Comparison of ENCODE assay signal across 1 cellular context in the genomic region with DNA sequence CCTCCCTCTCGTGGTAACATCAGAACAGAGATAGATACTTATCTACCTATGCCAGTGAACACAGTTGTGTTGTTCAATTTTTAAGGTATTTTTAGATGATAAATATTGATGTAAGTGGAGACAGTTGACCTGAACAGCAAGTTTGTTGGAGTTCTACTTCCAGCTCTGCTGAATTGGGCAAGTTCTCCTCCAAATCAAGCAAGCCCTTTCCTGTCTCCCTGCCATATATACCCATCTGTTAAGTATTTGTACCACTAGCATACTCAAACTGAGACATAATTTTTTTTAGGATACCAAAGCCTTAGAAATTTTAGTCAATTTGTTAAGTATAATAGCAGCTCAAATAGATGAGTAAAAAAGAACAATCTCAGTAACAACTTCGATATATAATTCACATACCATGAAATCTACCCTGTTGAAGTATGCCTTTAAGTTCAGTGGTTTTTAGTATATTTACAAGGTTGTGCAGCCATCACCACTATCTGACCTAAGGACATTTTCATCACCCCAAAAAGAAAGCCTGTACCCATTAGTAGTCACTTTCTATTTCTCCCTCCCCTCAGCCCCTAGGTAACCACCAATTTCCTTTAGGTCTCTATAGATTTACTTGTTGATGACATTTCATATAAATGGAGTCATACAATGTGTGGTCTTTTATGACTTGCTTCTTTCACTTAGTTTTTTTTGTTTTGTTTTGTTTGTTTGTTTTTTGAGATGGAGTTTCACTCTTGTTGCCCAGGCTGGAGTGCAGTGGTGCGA.
TF ChIP-seq lines count a peak whose summit lies in the region.

No MANE protein-coding gene starts in this region.

TF ChIP-seq in GM23338, 12 proteins besides CTCF, POLR2A, EP300 and RAD21 (continued from another document):
- TF ChIP-seq JUNB (IDR thresholded peaks at IDR 0.05; ENCODE audit: unreplicated experiment) (no peak), ZNF331 (CRISPR knock-in tag; IDR thresholded peaks at IDR 0.05; ENCODE audit: low read depth) (no peak), NANOG (IDR thresholded peaks at IDR 0.05; ENCODE audit: borderline replicate concordance) (no peak), REST (IDR thresholded peaks at IDR 0.05; ENCODE audit: unreplicated experiment) (no peak), EZH2 (IDR thresholded peaks at IDR 0.05; ENCODE audit: low read depth, unreplicated experiment) (no peak), ZNF114 (CRISPR knock-in tag; IDR thresholded peaks at IDR 0.05) (no peak), EZH2phosphoT487 (IDR thresholded peaks at IDR 0.05; ENCODE audit: unreplicated experiment) (no peak)
- TF ChIP-seq, protein P1, sequence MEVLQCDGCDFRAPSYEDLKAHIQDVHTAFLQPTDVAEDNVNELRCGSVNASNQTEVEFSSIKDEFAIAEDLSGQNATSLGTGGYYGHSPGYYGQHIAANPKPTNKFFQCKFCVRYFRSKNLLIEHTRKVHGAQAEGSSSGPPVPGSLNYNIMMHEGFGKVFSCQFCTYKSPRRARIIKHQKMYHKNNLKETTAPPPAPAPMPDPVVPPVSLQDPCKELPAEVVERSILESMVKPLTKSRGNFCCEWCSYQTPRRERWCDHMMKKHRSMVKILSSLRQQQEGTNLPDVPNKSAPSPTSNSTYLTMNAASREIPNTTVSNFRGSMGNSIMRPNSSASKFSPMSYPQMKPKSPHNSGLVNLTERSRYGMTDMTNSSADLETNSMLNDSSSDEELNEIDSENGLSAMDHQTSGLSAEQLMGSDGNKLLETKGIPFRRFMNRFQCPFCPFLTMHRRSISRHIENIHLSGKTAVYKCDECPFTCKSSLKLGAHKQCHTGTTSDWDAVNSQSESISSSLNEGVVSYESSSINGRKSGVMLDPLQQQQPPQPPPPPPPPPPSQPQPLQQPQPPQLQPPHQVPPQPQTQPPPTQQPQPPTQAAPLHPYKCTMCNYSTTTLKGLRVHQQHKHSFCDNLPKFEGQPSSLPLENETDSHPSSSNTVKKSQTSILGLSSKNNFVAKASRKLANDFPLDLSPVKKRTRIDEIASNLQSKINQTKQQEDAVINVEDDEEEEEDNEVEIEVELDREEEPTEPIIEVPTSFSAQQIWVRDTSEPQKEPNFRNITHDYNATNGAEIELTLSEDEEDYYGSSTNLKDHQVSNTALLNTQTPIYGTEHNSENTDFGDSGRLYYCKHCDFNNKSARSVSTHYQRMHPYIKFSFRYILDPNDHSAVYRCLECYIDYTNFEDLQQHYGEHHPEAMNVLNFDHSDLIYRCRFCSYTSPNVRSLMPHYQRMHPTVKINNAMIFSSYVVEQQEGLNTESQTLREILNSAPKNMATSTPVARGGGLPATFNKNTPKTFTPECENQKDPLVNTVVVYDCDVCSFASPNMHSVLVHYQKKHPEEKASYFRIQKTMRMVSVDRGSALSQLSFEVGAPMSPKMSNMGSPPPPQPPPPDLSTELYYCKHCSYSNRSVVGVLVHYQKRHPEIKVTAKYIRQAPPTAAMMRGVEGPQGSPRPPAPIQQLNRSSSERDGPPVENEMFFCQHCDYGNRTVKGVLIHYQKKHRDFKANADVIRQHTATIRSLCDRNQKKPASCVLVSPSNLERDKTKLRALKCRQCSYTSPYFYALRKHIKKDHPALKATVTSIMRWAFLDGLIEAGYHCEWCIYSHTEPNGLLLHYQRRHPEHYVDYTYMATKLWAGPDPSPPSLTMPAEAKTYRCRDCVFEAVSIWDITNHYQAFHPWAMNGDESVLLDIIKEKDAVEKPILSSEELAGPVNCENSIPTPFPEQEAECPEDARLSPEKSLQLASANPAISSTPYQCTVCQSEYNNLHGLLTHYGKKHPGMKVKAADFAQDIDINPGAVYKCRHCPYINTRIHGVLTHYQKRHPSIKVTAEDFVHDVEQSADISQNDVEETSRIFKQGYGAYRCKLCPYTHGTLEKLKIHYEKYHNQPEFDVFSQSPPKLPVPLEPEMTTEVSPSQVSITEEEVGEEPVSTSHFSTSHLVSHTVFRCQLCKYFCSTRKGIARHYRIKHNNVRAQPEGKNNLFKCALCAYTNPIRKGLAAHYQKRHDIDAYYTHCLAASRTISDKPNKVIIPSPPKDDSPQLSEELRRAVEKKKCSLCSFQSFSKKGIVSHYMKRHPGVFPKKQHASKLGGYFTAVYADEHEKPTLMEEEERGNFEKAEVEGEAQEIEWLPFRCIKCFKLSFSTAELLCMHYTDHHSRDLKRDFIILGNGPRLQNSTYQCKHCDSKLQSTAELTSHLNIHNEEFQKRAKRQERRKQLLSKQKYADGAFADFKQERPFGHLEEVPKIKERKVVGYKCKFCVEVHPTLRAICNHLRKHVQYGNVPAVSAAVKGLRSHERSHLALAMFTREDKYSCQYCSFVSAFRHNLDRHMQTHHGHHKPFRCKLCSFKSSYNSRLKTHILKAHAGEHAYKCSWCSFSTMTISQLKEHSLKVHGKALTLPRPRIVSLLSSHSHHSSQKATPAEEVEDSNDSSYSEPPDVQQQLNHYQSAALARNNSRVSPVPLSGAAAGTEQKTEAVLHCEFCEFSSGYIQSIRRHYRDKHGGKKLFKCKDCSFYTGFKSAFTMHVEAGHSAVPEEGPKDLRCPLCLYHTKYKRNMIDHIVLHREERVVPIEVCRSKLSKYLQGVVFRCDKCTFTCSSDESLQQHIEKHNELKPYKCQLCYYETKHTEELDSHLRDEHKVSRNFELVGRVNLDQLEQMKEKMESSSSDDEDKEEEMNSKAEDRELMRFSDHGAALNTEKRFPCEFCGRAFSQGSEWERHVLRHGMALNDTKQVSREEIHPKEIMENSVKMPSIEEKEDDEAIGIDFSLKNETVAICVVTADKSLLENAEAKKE (CRISPR knock-in tag; IDR thresholded peaks at IDR 0.05), result no peak
- TF ChIP-seq, protein P2, sequence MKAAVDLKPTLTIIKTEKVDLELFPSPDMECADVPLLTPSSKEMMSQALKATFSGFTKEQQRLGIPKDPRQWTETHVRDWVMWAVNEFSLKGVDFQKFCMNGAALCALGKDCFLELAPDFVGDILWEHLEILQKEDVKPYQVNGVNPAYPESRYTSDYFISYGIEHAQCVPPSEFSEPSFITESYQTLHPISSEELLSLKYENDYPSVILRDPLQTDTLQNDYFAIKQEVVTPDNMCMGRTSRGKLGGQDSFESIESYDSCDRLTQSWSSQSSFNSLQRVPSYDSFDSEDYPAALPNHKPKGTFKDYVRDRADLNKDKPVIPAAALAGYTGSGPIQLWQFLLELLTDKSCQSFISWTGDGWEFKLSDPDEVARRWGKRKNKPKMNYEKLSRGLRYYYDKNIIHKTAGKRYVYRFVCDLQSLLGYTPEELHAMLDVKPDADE (IDR thresholded peaks at IDR 0.05), result no peak
